ENCODE assay signal across 8 cellular contexts in the genomic region with DNA sequence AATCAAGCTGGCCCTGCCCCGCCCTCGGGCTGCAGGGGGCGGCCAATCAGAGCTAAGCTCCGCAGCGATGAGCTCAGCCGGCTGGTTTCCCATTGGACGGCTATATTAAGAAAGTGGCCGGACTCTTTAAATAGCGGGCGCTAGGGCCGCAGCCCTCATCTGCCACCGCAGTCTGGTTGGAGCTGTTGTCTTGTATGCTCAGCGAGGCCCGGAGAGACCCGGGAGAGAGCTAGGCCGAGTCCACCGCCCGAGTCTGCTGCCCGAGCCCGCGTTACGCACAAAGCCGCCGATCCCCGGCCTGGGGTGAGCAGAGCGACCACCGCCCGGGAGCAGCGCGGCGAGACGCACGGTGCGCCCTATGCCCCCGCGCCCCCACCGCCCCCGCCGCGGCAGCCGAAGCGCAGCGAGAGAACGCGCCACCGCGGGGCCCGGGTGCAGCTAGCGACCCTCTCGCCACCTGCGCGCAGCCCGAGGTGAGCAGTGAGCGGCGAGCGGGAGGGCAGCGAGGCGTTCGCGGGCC. TPM values are rescaled to one million over a fixed set of nuclear protein-coding genes. Genes with fewer than 3 reads are reported as not detected.
DNase-seq lines count a peak whose midpoint lies in the region; ATAC-seq, FAIRE-seq and TF ChIP-seq lines count a peak whose summit lies in the region.

TSS of gene RHOB (plus strand) at position 158 of the 520 bp plus-strand sequence. CDS start 392 bp downstream, outside the sequence.

- H3K27me3 ChIP-seq in Caco-2 (replicated peaks; ENCODE audit: control insufficient read depth, insufficient read depth, low read length) (no peaks in the 10 kb centered on the region), OCI-LY1 (ENCODE audit: insufficient read depth, low read length) (no peaks in the 10 kb centered on the region), endothelial cell of umbilical vein (ENCODE audit: control insufficient read depth in 2 of 2, insufficient read depth in 2 of 2, low read length in 2 of 2) (no peaks in the 10 kb centered on the region)

- DNase-seq in Caco-2 (peak; percentile 97 to 98), HUDEP-2 (lab: John Stamatoyannopoulos, UW; ENCODE audit: unreplicated experiment in 76 of 76) (peak in 74 of 76 experiments; percentile 35 to 96 (median 90)), activated T-cell treated with anti-CD3 and anti-CD28 coated beads for 24 hours (ENCODE audit: low read depth) (peak; percentile 86), endothelial cell of umbilical vein (ENCODE audit: low read depth, low spot score) (peak; percentile 99), midbrain (lab: John Stamatoyannopoulos, UW) (peak; percentile 100)
- peak; percentile 90 to 91 for DNase-seq in stimulated activated CD8-positive, alpha-beta memory T cell treated with anti-CD3 and anti-CD28 coated beads, Interleukin-15, amount 100 ng/mL, for 48 hours (ENCODE audit: low read depth in 2 of 2)

- CTCF ChIA-PET in Caco-2 (lab: Charles Lee) = interaction anchor here (0.9 to 2.1 kb wide), 15 partner anchors 8 to 229 kb away, joined by 3 to 21 read pairs (median 8); partner anchors contain the start of gene HS1BP3
- CTCF ChIA-PET in endothelial cell of umbilical vein (lab: Charles Lee) = interaction anchor here (1.1 to 2.1 kb wide), 14 partner anchors 14 to 204 kb away, joined by 3 to 21 read pairs (median 5); partner anchors contain the start of gene HS1BP3

- H3K27ac Mint-ChIP-seq in Caco-2 (ENCODE audit: unreplicated experiment) = peak within 1 kb of the TSS; percentile 84

- peaks cover 8% of the 10 kb centered on the region for H3K4me1 Mint-ChIP-seq in Caco-2 (ENCODE audit: low read depth, unreplicated experiment)

- no peaks in the 10 kb centered on the region for H3K9me1 ChIP-seq in endothelial cell of umbilical vein (replicated peaks; ENCODE audit: control insufficient read depth, extremely low read depth, insufficient read depth, low read length)

- H3K36me3 Mint-ChIP-seq in Caco-2 (ENCODE audit: insufficient read depth, unreplicated experiment) = peaks cover 20% of the 10 kb centered on the region

- H3K4me3 ChIP-seq in Caco-2 (ENCODE audit: low read depth, low read length) (peak within 1 kb of the TSS; percentile 80), OCI-LY1 (ENCODE audit: low read depth, low read length, poor library complexity, severe bottlenecking) (peak within 1 kb of the TSS; percentile 61), endothelial cell of umbilical vein (replicated peaks in 1 of 3; ENCODE audit: insufficient read depth in 1 of 3, low read depth in 1 of 3, low read length in 3 of 3) (peak within 1 kb of the TSS; percentile 66 to 96 (median 94))

- no peak within 1 kb of the TSS for H3K27ac ChIP-seq in OCI-LY1 (ENCODE audit: low read depth, low read length, poor library complexity, severe bottlenecking)
- peak within 1 kb of the TSS; percentile 79 for H3K27ac ChIP-seq in endothelial cell of umbilical vein (ENCODE audit: insufficient read depth, low read depth, low read length)

- H3F3A ChIP-seq in OCI-LY1 (ENCODE audit: insufficient read depth, low read length) = no peaks in the 10 kb centered on the region

- H3K9me3 ChIP-seq in Caco-2 = no peaks in the 10 kb centered on the region
- H3K9me3 ChIP-seq in OCI-LY1 (ENCODE audit: low read length) = no peaks in the 10 kb centered on the region
- H3K9me3 ChIP-seq in endothelial cell of umbilical vein (replicated peaks; ENCODE audit: control insufficient read depth, insufficient read depth, low read length) = no peaks in the 10 kb centered on the region

- dilution Hi-C loops in endothelial cell of umbilical vein (cut with MboI; ENCODE audit: extremely low pct_ligation_motif_present, low sequenced_read_pairs) = loop anchor here (10.0 kb wide), 1 partner anchor 188 kb away; no protein-coding TSS in a partner anchor

- intact Hi-C loops in Caco-2 (cut with micrococcal nuclease; ENCODE audit: unreplicated experiment) (loop anchor here (1.0 to 2.0 kb wide), 5 partner anchors 50 to 375 kb away; no protein-coding TSS in a partner anchor), endothelial cell of umbilical vein (cut with micrococcal nuclease) (loop anchor here (1.0 to 10.0 kb wide), 2 partner anchors 171 to 378 kb away; partner anchors contain the start of gene LDAH)

- no peaks in the 10 kb centered on the region for H4K20me1 ChIP-seq in OCI-LY1 (ENCODE audit: insufficient read depth, low read length)
- H4K20me1 ChIP-seq in endothelial cell of umbilical vein (replicated peaks; ENCODE audit: control insufficient read depth, extremely low read depth, insufficient read depth, low read length) = no peaks in the 10 kb centered on the region

- no TSS peak for BruUV-seq in Caco-2 (replicated peaks; lab: Mats Ljungman, UMichigan)
- no TSS peak for BruUV-seq in endothelial cell of umbilical vein (replicated peaks; lab: Mats Ljungman, UMichigan)

- peak; percentile 87 for FAIRE-seq in endothelial cell of umbilical vein (lab: Jason Lieb, UNC)

- no peaks in the 10 kb centered on the region for H3K9me3 Mint-ChIP-seq in Caco-2 (ENCODE audit: unreplicated experiment)

- H3K79me2 ChIP-seq in OCI-LY1 (ENCODE audit: insufficient read depth, low read length) = no peaks in the 10 kb centered on the region
- H3K79me2 ChIP-seq in endothelial cell of umbilical vein (ENCODE audit: control insufficient read depth, insufficient read depth, low read length) = peaks cover 35% of the 10 kb centered on the region

- no peaks in the 10 kb centered on the region for H3K9me2 ChIP-seq in OCI-LY1 (ENCODE audit: low read depth, low read length)

- peak within 1 kb of the TSS; percentile 87 for H3K4me3 Mint-ChIP-seq in Caco-2 (ENCODE audit: unreplicated experiment)

- TF ChIP-seq CTCF in Caco-2 (IDR thresholded peaks at IDR 0.05; ENCODE audit: insufficient read depth in 1 of 2, low read depth in 1 of 2, low read length in 1 of 2, severe bottlenecking in 1 of 2, unreplicated experiment in 1 of 2) (no peak), OCI-LY1 (IDR thresholded peaks at IDR 0.05; ENCODE audit: low read length) (no peak), endothelial cell of umbilical vein (IDR thresholded peaks at IDR 0.05; ENCODE audit: extremely low read depth in 1 of 2, insufficient read depth in 1 of 2, low read depth in 1 of 2, low read length in 2 of 2) (no peak)

- ATAC-seq in GM21390 (IDR thresholded peaks at IDR 0.05; ENCODE audit: unreplicated experiment) = peak; percentile 99

- H2AFZ ChIP-seq in OCI-LY1 (ENCODE audit: low read length) = no peak within 1 kb of the TSS
- no peak within 1 kb of the TSS for H2AFZ ChIP-seq in endothelial cell of umbilical vein (ENCODE audit: low read depth, low read length)

- POLR2A ChIA-PET in Caco-2 (lab: Charles Lee) (interaction anchor here (0.5 to 2.2 kb wide), 68 partner anchors 9 to 1346 kb away, joined by 3 to 33 read pairs (median 4); partner anchors contain the start of gene HS1BP3), endothelial cell of umbilical vein (lab: Charles Lee) (interaction anchor here (0.7 to 7.6 kb wide), 44 partner anchors 9 to 692 kb away, joined by 3 to 310 read pairs (median 5); partner anchors contain the start of gene HS1BP3)

- H3K9ac ChIP-seq in OCI-LY1 (ENCODE audit: low read length) (peak within 1 kb of the TSS; percentile 58; the same call in 1 of the 2 replicates), endothelial cell of umbilical vein (replicated peaks; ENCODE audit: extremely low read depth, insufficient read depth, low read length) (peak within 1 kb of the TSS; percentile 92)

- H3K4me1 ChIP-seq in Caco-2 = peaks cover 26% of the 10 kb centered on the region
- peaks cover 4% of the 10 kb centered on the region for H3K4me1 ChIP-seq in OCI-LY1 (ENCODE audit: insufficient read depth, low read length, severe bottlenecking)
- peaks cover 27% of the 10 kb centered on the region for H3K4me1 ChIP-seq in endothelial cell of umbilical vein (ENCODE audit: control insufficient read depth, extremely low read depth, insufficient read depth, low read length)

- peak; percentile 100 for TF ChIP-seq POLR2A in endothelial cell of umbilical vein (IDR thresholded peaks at IDR 0.05; ENCODE audit: low read depth, low read length)

- no peaks in the 10 kb centered on the region for H3K27me3 Mint-ChIP-seq in Caco-2 (ENCODE audit: insufficient read depth, unreplicated experiment)

- peak within 1 kb of the TSS; percentile 72 for H3K4me2 ChIP-seq in OCI-LY1 (ENCODE audit: low read length)
- peak within 1 kb of the TSS; percentile 86 for H3K4me2 ChIP-seq in endothelial cell of umbilical vein (ENCODE audit: insufficient read depth, low read length)

- H3K36me3 ChIP-seq in Caco-2 (ENCODE audit: control insufficient read depth, insufficient read depth, low read length) (no peaks in the 10 kb centered on the region), OCI-LY1 (ENCODE audit: insufficient read depth, low read length) (no peaks in the 10 kb centered on the region), endothelial cell of umbilical vein (ENCODE audit: control insufficient read depth in 2 of 2, extremely low read depth in 1 of 2, insufficient read depth in 2 of 2, low read length in 2 of 2) (peaks cover 2 to 15% of the 10 kb centered on the region in 2 experiments)

TF ChIP-seq in endothelial cell of umbilical vein, 7 proteins besides CTCF, POLR2A, EP300 and RAD21:
- TF ChIP-seq FOS (IDR thresholded peaks at IDR 0.05; ENCODE audit: borderline replicate concordance, insufficient read depth, low read length) (peak; percentile 8), GATA2 (IDR thresholded peaks at IDR 0.05; ENCODE audit: insufficient read depth, insufficient read length, low read depth, low read length) (no peak), JUN (IDR thresholded peaks at IDR 0.05; ENCODE audit: borderline replicate concordance, insufficient read depth, insufficient read length, low read depth) (no peak), MYC (IDR thresholded peaks at IDR 0.05; ENCODE audit: low read depth, low read length) (peak; percentile 27), POLR2AphosphoS5 (IDR thresholded peaks at IDR 0.05; ENCODE audit: insufficient read depth, low read depth, low read length) (peak; percentile 100), EZH2 (IDR thresholded peaks at IDR 0.05; ENCODE audit: borderline replicate concordance, low read depth, low read length, severe bottlenecking) (no peak)
- TF ChIP-seq, protein P1, sequence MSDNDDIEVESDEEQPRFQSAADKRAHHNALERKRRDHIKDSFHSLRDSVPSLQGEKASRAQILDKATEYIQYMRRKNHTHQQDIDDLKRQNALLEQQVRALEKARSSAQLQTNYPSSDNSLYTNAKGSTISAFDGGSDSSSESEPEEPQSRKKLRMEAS (IDR thresholded peaks at IDR 0.05; ENCODE audit: insufficient read depth, insufficient read length) = no peak

RNA-seq across cellular contexts. Expression of gene RHOB, which starts in this region (rescaled TPM):
- total RNA-seq in Caco-2 (2022) = 20.8 and 24.1 TPM in 2 replicates
- total RNA-seq in endothelial cell of umbilical vein = 830 and 937 TPM in 2 replicates
- polyA plus RNA-seq in endothelial cell of umbilical vein = 1,101 and 1,250 TPM in 2 replicates
- polyA plus RNA-seq in endothelial cell of umbilical vein (2011; cell fraction: cytosol; rRNA removed) = 523 and 798 TPM in 2 replicates
- polyA plus RNA-seq in endothelial cell of umbilical vein (2011; cell fraction: nucleus; rRNA removed) = 517 and 555 TPM in 2 replicates
- 507 and 871 TPM in 2 replicates for polyA plus RNA-seq in endothelial cell of umbilical vein (2012)
- polyA minus RNA-seq in endothelial cell of umbilical vein = 476 and 592 TPM in 2 replicates
- 265 TPM for polyA minus RNA-seq in endothelial cell of umbilical vein (2011; cell fraction: cytosol; rRNA and poly(A)+ RNA removed)
- 333 and 638 TPM in 2 replicates for polyA minus RNA-seq in endothelial cell of umbilical vein (2011; cell fraction: nucleus; rRNA and poly(A)+ RNA removed)

Comparison
In these comparisons a context has a peak if more than half of its experiments do, and no peak if none do; other contexts are left out.
1. RNA of gene RHOB (total RNA-seq): 830 to 937 TPM in endothelial cell of umbilical vein; 20.8 to 24.1 TPM in Caco-2; every median in the first group is over 10 times any median in the second.
2. Peak in every context shown above with its lines, with median percentiles within 50 percentile points of each other: DNase-seq and H3K4me3 ChIP-seq.